ENCODE assay signal across 8 cellular contexts in genomic region chr1:62687421-62687902, GRCh38. TPM values are rescaled to one million over a fixed set of nuclear protein-coding genes. Genes with fewer than 3 reads are reported as not detected.
A peak's percentile ranks its signal among the peaks of the same experiment; 100 is the strongest.
DNase-seq lines count a peak whose midpoint lies in the region; ATAC-seq and TF ChIP-seq lines count a peak whose summit lies in the region.

No MANE protein-coding gene starts in this region.

- H3K18ac ChIP-seq in mesenchymal stem cell (ENCODE audit: low read depth in 1 of 2, low read length in 2 of 2) = peak overlapping the region; percentile 46 to 95

- no peak overlapping the region for H2BK5ac ChIP-seq in mesenchymal stem cell (ENCODE audit: low read depth, low read length, poor library complexity, severe bottlenecking)

- peaks cover 5% of the 10 kb centered on the region for H3K79me1 ChIP-seq in mesenchymal stem cell (replicated peaks; ENCODE audit: low read length, poor library complexity, severe bottlenecking)

- H3K4me3 ChIP-seq in NB4 (ENCODE audit: low read depth, low read length) (peak overlapping the region; percentile 70), endocrine pancreas (ENCODE audit: control insufficient read depth, insufficient read depth, low read length) (peak overlapping the region; percentile 89), mesenchymal stem cell (ENCODE audit: insufficient read depth in 1 of 2, low read depth in 1 of 2, low read length in 2 of 2) (peak overlapping the region; percentile 91 to 92)

- H3K27me3 ChIP-seq in endocrine pancreas (ENCODE audit: control insufficient read depth, insufficient read depth, low read length) = no peaks in the 10 kb centered on the region
- no peaks in the 10 kb centered on the region for H3K27me3 ChIP-seq in mesenchymal stem cell (ENCODE audit: control insufficient read depth in 1 of 2, insufficient read depth in 1 of 2, low read length in 2 of 2)

- H3K27ac ChIP-seq in mesenchymal stem cell (ENCODE audit: low read length, poor library complexity, severe bottlenecking) = peak overlapping the region; percentile 35

- H3K23ac ChIP-seq in mesenchymal stem cell (ENCODE audit: low read length in 2 of 2) = no peak overlapping the region

- H3K27ac Mint-ChIP-seq in activated CD4-positive, alpha-beta T cell treated with anti-CD3 and anti-CD28 coated beads, Interleukin-2, amount 10 ng/mL, durations not matched to agents 24 days and 14 days = peak overlapping the region; percentile 85
- peak overlapping the region; percentile 87 for H3K27ac Mint-ChIP-seq in stimulated activated naive CD8-positive, alpha-beta T cell treated with anti-CD3 and anti-CD28 coated beads, Interleukin-15, Interleukin-2, amounts not matched to agents 100 ng/mL and 50 ng/mL, for 24 hours

- H3K4me1 ChIP-seq in endocrine pancreas (ENCODE audit: control insufficient read depth, insufficient read depth, low read length) (peaks cover 14% of the 10 kb centered on the region), mesenchymal stem cell (ENCODE audit: control insufficient read depth, insufficient read depth, low read depth, low read length) (peaks cover 12% of the 10 kb centered on the region)

- H4K91ac ChIP-seq in mesenchymal stem cell (ENCODE audit: low read length) = no peak overlapping the region

- H3K27me3 Mint-ChIP-seq in activated CD4-positive, alpha-beta T cell treated with anti-CD3 and anti-CD28 coated beads, Interleukin-2, amount 10 ng/mL, durations not matched to agents 24 days and 14 days = peaks cover 3% of the 10 kb centered on the region
- H3K27me3 Mint-ChIP-seq in stimulated activated naive CD8-positive, alpha-beta T cell treated with anti-CD3 and anti-CD28 coated beads, Interleukin-15, Interleukin-2, amounts not matched to agents 100 ng/mL and 50 ng/mL, for 24 hours = no peaks in the 10 kb centered on the region

- H3K4ac ChIP-seq in mesenchymal stem cell (ENCODE audit: low read depth in 1 of 2, low read length in 2 of 2) = peak overlapping the region in 1 of 2 experiments; percentile 100

- H2BK12ac ChIP-seq in mesenchymal stem cell (ENCODE audit: low read length in 2 of 2) = peak overlapping the region in 1 of 2 experiments; percentile 37

- peak overlapping the region; percentile 91 for H3K4me3 Mint-ChIP-seq in activated CD4-positive, alpha-beta T cell treated with anti-CD3 and anti-CD28 coated beads, Interleukin-2, amount 10 ng/mL, durations not matched to agents 24 days and 14 days
- peak overlapping the region; percentile 89 for H3K4me3 Mint-ChIP-seq in stimulated activated naive CD8-positive, alpha-beta T cell treated with anti-CD3 and anti-CD28 coated beads, Interleukin-15, Interleukin-2, amounts not matched to agents 100 ng/mL and 50 ng/mL, for 24 hours

- peak; percentile 31 for ATAC-seq in HG02588 (IDR thresholded peaks at IDR 0.05; ENCODE audit: unreplicated experiment)

- no peak overlapping the region for H2BK15ac ChIP-seq in mesenchymal stem cell (ENCODE audit: low read depth, poor library complexity, severe bottlenecking)

- 0% methylated on average over 27 of the region's 33 CpGs for WGBS in mesenchymal stem cell

- H2AFZ ChIP-seq in mesenchymal stem cell (ENCODE audit: low read depth, low read length) = peak overlapping the region; percentile 51

- TF ChIP-seq POLR2A in NB4 (IDR thresholded peaks at IDR 0.05; ENCODE audit: extremely low read depth, insufficient read length) = no peak

- H2AK5ac ChIP-seq in mesenchymal stem cell (ENCODE audit: low read length, severe bottlenecking) = no peak overlapping the region

- H3K14ac ChIP-seq in mesenchymal stem cell (ENCODE audit: low read length in 2 of 2) = peak overlapping the region in 1 of 2 experiments; percentile 76

- H2BK120ac ChIP-seq in mesenchymal stem cell (ENCODE audit: low read depth, low read length) = peak overlapping the region; percentile 93

- no peak for TF ChIP-seq CTCF in NB4 (IDR thresholded peaks at IDR 0.05; ENCODE audit: low read depth, low read length)

- peak overlapping the region; percentile 71 for H3K4me2 ChIP-seq in mesenchymal stem cell (ENCODE audit: low read length, poor library complexity, severe bottlenecking)

- peak overlapping the region; percentile 87 for H4K8ac ChIP-seq in mesenchymal stem cell (ENCODE audit: low read length)

- intact Hi-C loops in activated CD4-positive, alpha-beta T cell treated with anti-CD3 and anti-CD28 coated beads, Interleukin-2, amount 10 ng/mL, durations not matched to agents 24 days and 14 days (cut with micrococcal nuclease) = loop anchor here (5.0 to 10.0 kb wide), 2 partner anchors 63 to 95 kb away; partner anchors contain the start of gene ATG4C

- peak overlapping the region; percentile 63 for H3K9ac ChIP-seq in endocrine pancreas (ENCODE audit: control insufficient read depth, insufficient read depth, low read length)
- peak overlapping the region; percentile 90 for H3K9ac ChIP-seq in mesenchymal stem cell (ENCODE audit: low read length)

- H3K36me3 Mint-ChIP-seq in activated CD4-positive, alpha-beta T cell treated with anti-CD3 and anti-CD28 coated beads, Interleukin-2, amount 10 ng/mL, durations not matched to agents 24 days and 14 days (ENCODE audit: low read depth) = peaks cover 1% of the 10 kb centered on the region
- H3K36me3 Mint-ChIP-seq in stimulated activated naive CD8-positive, alpha-beta T cell treated with anti-CD3 and anti-CD28 coated beads, Interleukin-15, Interleukin-2, amounts not matched to agents 100 ng/mL and 50 ng/mL, for 24 hours (ENCODE audit: low read depth) = no peaks in the 10 kb centered on the region

- peaks cover 21% of the 10 kb centered on the region for H3K4me1 Mint-ChIP-seq in activated CD4-positive, alpha-beta T cell treated with anti-CD3 and anti-CD28 coated beads, Interleukin-2, amount 10 ng/mL, durations not matched to agents 24 days and 14 days
- peaks cover 35% of the 10 kb centered on the region for H3K4me1 Mint-ChIP-seq in stimulated activated naive CD8-positive, alpha-beta T cell treated with anti-CD3 and anti-CD28 coated beads, Interleukin-15, Interleukin-2, amounts not matched to agents 100 ng/mL and 50 ng/mL, for 24 hours (ENCODE audit: low read depth)

- peak; percentile 18 to 60 for DNase-seq in NCI-H526 (lab: John Stamatoyannopoulos, UW)
- no peak for DNase-seq in NCI-H526 treated with DMSO at 0.1 percent for 48 hours (lab: John Stamatoyannopoulos, UW)
- DNase-seq in NB4 (ENCODE audit: low read depth) = peak; percentile 50
- DNase-seq in activated CD4-positive, alpha-beta T cell treated with anti-CD3 and anti-CD28 coated beads, Interleukin-2, amount 10 ng/mL, durations not matched to agents 24 days and 14 days = peak; percentile 70
- peak; percentile 45 for DNase-seq in mesenchymal stem cell

- H3K9me3 Mint-ChIP-seq in activated CD4-positive, alpha-beta T cell treated with anti-CD3 and anti-CD28 coated beads, Interleukin-2, amount 10 ng/mL, durations not matched to agents 24 days and 14 days = no peaks in the 10 kb centered on the region
- H3K9me3 Mint-ChIP-seq in stimulated activated naive CD8-positive, alpha-beta T cell treated with anti-CD3 and anti-CD28 coated beads, Interleukin-15, Interleukin-2, amounts not matched to agents 100 ng/mL and 50 ng/mL, for 24 hours = no peaks in the 10 kb centered on the region

- H3K9me3 ChIP-seq in endocrine pancreas (ENCODE audit: control insufficient read depth, low read length) (no peaks in the 10 kb centered on the region), mesenchymal stem cell (ENCODE audit: control insufficient read depth, low read length) (no peaks in the 10 kb centered on the region)

- H3K36me3 ChIP-seq in endocrine pancreas (ENCODE audit: control insufficient read depth, insufficient read depth, low read length) (no peaks in the 10 kb centered on the region), mesenchymal stem cell (ENCODE audit: control insufficient read depth in 1 of 2, insufficient read depth in 2 of 2, low read depth in 1 of 2, low read length in 2 of 2) (no peaks in the 10 kb centered on the region)

RNA-seq across cellular contexts. Expression of gene DOCK7, which starts 0.7 kb away (rescaled TPM):
- 17.8 and 18.0 TPM in 2 replicates for total RNA-seq in activated CD4-positive, alpha-beta T cell treated with anti-CD3 and anti-CD28 coated beads, Interleukin-2, amount 10 ng/mL, durations not matched to agents 24 days and 14 days
- 35.9 TPM for polyA plus RNA-seq in mesenchymal stem cell (2013, experiment 1 of 2)
- 37.5 TPM for polyA plus RNA-seq in mesenchymal stem cell (2013, experiment 2 of 2)
